19 cellular contexts compared by ENCODE assay signal in the genomic region with DNA sequence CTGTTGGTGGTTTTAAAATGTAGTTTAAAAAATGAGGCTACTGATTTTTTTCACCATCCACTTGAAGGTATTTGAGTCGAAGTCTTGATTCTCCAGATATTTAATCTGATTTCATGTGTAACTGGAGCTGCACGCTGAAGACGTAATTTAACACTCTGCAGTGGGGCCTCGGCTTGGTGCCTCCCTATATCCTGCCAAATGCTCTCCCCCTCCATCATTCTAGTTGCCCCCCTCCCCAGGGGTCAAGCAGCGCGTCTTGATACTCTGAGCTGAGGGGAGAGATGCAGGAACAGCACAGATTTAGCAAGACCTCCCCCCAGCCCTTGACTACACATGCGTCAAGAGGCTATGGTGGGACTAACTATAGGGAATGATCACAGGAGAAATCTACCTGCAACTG.
DNase-seq lines count a peak whose midpoint lies in the region; ATAC-seq and TF ChIP-seq lines count a peak whose summit lies in the region.
"Had no signal": no experiment of that assay in that cellular context is flagged by ENCODE, and none has a peak within 500 bp of the region (broad histone marks: within the 10 kb centered on the region; RNA-seq: fewer than 3 reads in every experiment).

No MANE protein-coding gene starts in this region.

- H3K27ac Mint-ChIP-seq in chondrocyte (ENCODE audit: unreplicated experiment) = peak overlapping the region; percentile 54
- peak overlapping the region; percentile 90 for H3K27ac Mint-ChIP-seq in mesothelial cell of epicardium
- H3K27ac Mint-ChIP-seq: activated CD8-positive, alpha-beta T cell treated with anti-CD3 and anti-CD28 coated beads, Interleukin-2, amount 10 ng/mL, durations not matched to agents 7 days and 5 days; activated naive CD8-positive, alpha-beta T cell treated with anti-CD3 and anti-CD28 coated beads for 36 hours; CD14-positive monocyte; T-helper 1 cell treated with Interleukin-12 subunit alpha and Interleukin-12 subunit beta and Interleukin-4 antibody, amounts not matched to agents 30 μg/mL and 1 μg/mL, for 36 hours had no signal

- H3K27ac ChIP-seq in A673 (ENCODE audit: low read depth, low read length, poor library complexity, severe bottlenecking) (no peak overlapping the region), HUES64 (ENCODE audit: low read depth, low read length) (peak overlapping the region; percentile 58)
- H3K27ac ChIP-seq: VCaP had no signal

- H3K4me1 Mint-ChIP-seq in chondrocyte (ENCODE audit: low read depth) (peaks cover 17% of the 10 kb centered on the region), mesothelial cell of epicardium (peaks cover 29% of the 10 kb centered on the region)
- H3K4me1 Mint-ChIP-seq: activated naive CD8-positive, alpha-beta T cell treated with anti-CD3 and anti-CD28 coated beads for 36 hours had no signal

- H3K27me3 ChIP-seq in A673 (replicated peaks; ENCODE audit: insufficient read depth, low read depth, low read length, poor library complexity) = no peaks in the 10 kb centered on the region
- no peaks in the 10 kb centered on the region for H3K27me3 ChIP-seq in HUES64 (ENCODE audit: insufficient read depth, low read length)

- H3K4me1 ChIP-seq in A673 (ENCODE audit: insufficient read depth, low read length, poor library complexity, severe bottlenecking) (peaks cover 23% of the 10 kb centered on the region), HUES64 (ENCODE audit: insufficient read depth, low read length) (peaks cover 26% of the 10 kb centered on the region)

- CTCF ChIA-PET in A673 (lab: Charles Lee) = no interaction called here

- WGBS in HUES64 = 50% methylated on average over 7 of the region's 7 CpGs

- H3K9me3 Mint-ChIP-seq in chondrocyte (ENCODE audit: low read depth) = no peaks in the 10 kb centered on the region
- no peaks in the 10 kb centered on the region for H3K9me3 Mint-ChIP-seq in mesothelial cell of epicardium
- H3K9me3 Mint-ChIP-seq: activated naive CD8-positive, alpha-beta T cell treated with anti-CD3 and anti-CD28 coated beads for 36 hours; CD14-positive monocyte; T-helper 1 cell treated with Interleukin-12 subunit alpha and Interleukin-12 subunit beta and Interleukin-4 antibody, amounts not matched to agents 30 μg/mL and 1 μg/mL, for 36 hours had no signal

- H3K9ac ChIP-seq in HUES64 (ENCODE audit: low read depth, low read length) = peak overlapping the region; percentile 1; the same call in 1 of the 2 replicates

- H3K27me3 Mint-ChIP-seq in chondrocyte (ENCODE audit: low read depth) = no peaks in the 10 kb centered on the region
- H3K27me3 Mint-ChIP-seq in mesothelial cell of epicardium (ENCODE audit: low read depth) = no peaks in the 10 kb centered on the region

- H3K4me3 ChIP-seq in A673 (ENCODE audit: low read depth, low read length, poor library complexity, severe bottlenecking) (no peak overlapping the region), HUES64 (ENCODE audit: low read length) (no peak overlapping the region)

- H3K4me3 Mint-ChIP-seq in chondrocyte (ENCODE audit: unreplicated experiment) (no peak overlapping the region), mesothelial cell of epicardium (peak overlapping the region; percentile 24)
- H3K4me3 Mint-ChIP-seq: activated CD8-positive, alpha-beta T cell treated with anti-CD3 and anti-CD28 coated beads, Interleukin-2, amount 10 ng/mL, durations not matched to agents 7 days and 5 days; activated naive CD8-positive, alpha-beta T cell treated with anti-CD3 and anti-CD28 coated beads for 36 hours; CD14-positive monocyte; T-helper 1 cell treated with Interleukin-12 subunit alpha and Interleukin-12 subunit beta and Interleukin-4 antibody, amounts not matched to agents 30 μg/mL and 1 μg/mL, for 36 hours had no signal

- POLR2A ChIA-PET in A673 (lab: Charles Lee; ENCODE audit: low non-redundant PET) = no interaction called here

- ATAC-seq in GM21526 (IDR thresholded peaks at IDR 0.05; ENCODE audit: low FRiP score, unreplicated experiment) = no peak
- ATAC-seq: activated CD8-positive, alpha-beta T cell treated with anti-CD3 and anti-CD28 coated beads, Interleukin-2, amount 10 ng/mL, durations not matched to agents 7 days and 5 days had no signal

- DNase-seq in A673 (ENCODE audit: low spot score) (peak; percentile 43), chondrocyte (ENCODE audit: low spot score) (no peak), mesothelial cell of epicardium (ENCODE audit: low spot score in 2 of 2, unreplicated experiment in 2 of 2) (peak in 1 of 2 experiments; percentile 41), UCSD-AML1 (lab: John Stamatoyannopoulos, UW; ENCODE audit: unreplicated experiment) (no peak), T-helper 9 cell (no peak)
- DNase-seq in activated CD4-positive, alpha-beta T cell treated with anti-CD3 and anti-CD28 coated beads for 48 hours = no peak
- DNase-seq: activated CD8-positive, alpha-beta T cell treated with anti-CD3 and anti-CD28 coated beads, Interleukin-2, amount 10 ng/mL, durations not matched to agents 7 days and 5 days; activated naive CD8-positive, alpha-beta T cell treated with anti-CD3 and anti-CD28 coated beads for 36 hours; activated T-cell treated with anti-CD3 and anti-CD28 coated beads, Interleukin-2, amount 50 U/mL, for 48 hours; midbrain; NCI-H187 treated with DMSO at 0.1 percent for 48 hours; NCI-H510A treated with DMSO at 0.1 percent for 48 hours; retina; SHP77 had no signal

- H3K36me3 ChIP-seq in A673 (ENCODE audit: insufficient read depth, low read length, poor library complexity, severe bottlenecking) = no peaks in the 10 kb centered on the region
- peaks cover 59% of the 10 kb centered on the region; the same call in 1 of the 2 replicates for H3K36me3 ChIP-seq in HUES64 (ENCODE audit: insufficient read depth, low read length)

- intact Hi-C loops in A673 (cut with micrococcal nuclease; ENCODE audit: unreplicated experiment) = no loop called here

- H3K9me3 ChIP-seq in A673 (ENCODE audit: low read depth, low read length, poor library complexity, severe bottlenecking) (no peaks in the 10 kb centered on the region), HUES64 (ENCODE audit: insufficient read depth, low read depth, low read length) (no peaks in the 10 kb centered on the region)

- H3K36me3 Mint-ChIP-seq in chondrocyte (ENCODE audit: low read depth) (peaks cover 51% of the 10 kb centered on the region), mesothelial cell of epicardium (peaks cover 22% of the 10 kb centered on the region)
- H3K36me3 Mint-ChIP-seq: activated naive CD8-positive, alpha-beta T cell treated with anti-CD3 and anti-CD28 coated beads for 36 hours; CD14-positive monocyte had no signal

- BruUV-seq in A673 (replicated peaks; lab: Mats Ljungman, UMichigan) = no TSS peak

- no peak for TF ChIP-seq CTCF in A673 (conservative IDR thresholded peaks at IDR 0.05; ENCODE audit: low read depth, low read length)
- TF ChIP-seq CTCF in chondrocyte (IDR thresholded peaks at IDR 0.05) = no peak
- no peak for TF ChIP-seq CTCF in mesothelial cell of epicardium (IDR thresholded peaks at IDR 0.05; ENCODE audit: unreplicated experiment)
